8 cellular contexts compared by ENCODE assay signal in genomic region chr2:241702155-241702404, GRCh38. TPM values are rescaled to one million over a fixed set of nuclear protein-coding genes. Genes with fewer than 3 reads are reported as not detected.
DNase-seq lines count a peak whose midpoint lies in the region; ATAC-seq and TF ChIP-seq lines count a peak whose summit lies in the region.

No MANE protein-coding gene starts in this region.

- ATAC-seq in GM19035 (IDR thresholded peaks at IDR 0.05; ENCODE audit: unreplicated experiment) (no peak), HG02588 (IDR thresholded peaks at IDR 0.05; ENCODE audit: unreplicated experiment) (no peak)

- DNase-seq in AG10803 (ENCODE audit: low read depth) (no peak), activated T-cell treated with anti-CD3 and anti-CD28 coated beads for 48 hours (ENCODE audit: low read depth) (peak; percentile 83), glutamatergic neuron (peak; percentile 89), DMS53 (lab: John Stamatoyannopoulos, UW) (no peak)
- peak; percentile 69 to 88 (median 80) for DNase-seq in stimulated activated CD4-positive, alpha-beta T cell treated with anti-CD3 and anti-CD28 coated beads, Interleukin-1b, Interleukin-23, amount 100 ng/mL, for 24 hours (ENCODE audit: low read depth in 4 of 4, low spot score in 1 of 4)

- no peak for TF ChIP-seq CTCF in AG10803 (conservative IDR thresholded peaks at IDR 0.05; ENCODE audit: low read length)
- no peak for TF ChIP-seq CTCF in glutamatergic neuron (IDR thresholded peaks at IDR 0.05; ENCODE audit: partially characterized antibody, unreplicated experiment)

- H3K36me3 ChIP-seq in HUES6 (ENCODE audit: control insufficient read depth, insufficient read depth, low read length): peaks cover 29% of the 10 kb centered on the region

- H3K27me3 Mint-ChIP-seq in glutamatergic neuron (ENCODE audit: unreplicated experiment): peaks cover 5% of the 10 kb centered on the region

- no peaks in the 10 kb centered on the region for H3K9me3 ChIP-seq in HUES6 (ENCODE audit: control insufficient read depth, insufficient read depth, low read depth, low read length)

- H3K9me3 Mint-ChIP-seq in glutamatergic neuron (ENCODE audit: unreplicated experiment): peaks cover 10% of the 10 kb centered on the region

- peak overlapping the region; percentile 95; the same call in 1 of the 2 replicates for H3K27ac ChIP-seq in HUES6 (ENCODE audit: low read depth, low read length)

- H3K4me1 Mint-ChIP-seq in glutamatergic neuron (ENCODE audit: low read depth, unreplicated experiment): peaks cover 4% of the 10 kb centered on the region

- H3K4me1 ChIP-seq in HUES6 (ENCODE audit: control insufficient read depth, insufficient read depth, low read length): no peaks in the 10 kb centered on the region

- H3K36me3 Mint-ChIP-seq in glutamatergic neuron (ENCODE audit: unreplicated experiment): peaks cover 7% of the 10 kb centered on the region

- H3K4me3 ChIP-seq in AG10803 (ENCODE audit: low read length): peak overlapping the region; percentile 46
- peak overlapping the region; percentile 94 for H3K4me3 ChIP-seq in HUES6 (ENCODE audit: low read depth, low read length)

- H3K9ac ChIP-seq in HUES6 (ENCODE audit: low read length): no peak overlapping the region

- H3K4me3 Mint-ChIP-seq in glutamatergic neuron (ENCODE audit: unreplicated experiment): no peak overlapping the region

- no peak overlapping the region for H3K27ac Mint-ChIP-seq in glutamatergic neuron (ENCODE audit: unreplicated experiment)

- no peaks in the 10 kb centered on the region for H3K27me3 ChIP-seq in HUES6 (ENCODE audit: control insufficient read depth, insufficient read depth, low read length)

RNA-seq across cellular contexts. Expression of gene ING5, which starts 0.2 kb away (rescaled TPM):
- total RNA-seq in glutamatergic neuron (ENCODE audit: unreplicated experiment): 38.3 TPM

RNA-seq across cellular contexts. Expression of gene DTYMK, which starts 15.5 kb away (rescaled TPM):
- total RNA-seq in glutamatergic neuron (ENCODE audit: unreplicated experiment): 32.8 TPM

RNA-seq across cellular contexts. Expression of gene D2HGDH, which starts 32.4 kb away (rescaled TPM):
- 12.5 TPM for total RNA-seq in glutamatergic neuron (ENCODE audit: unreplicated experiment)

Comparison
In these comparisons a context has a peak if more than half of its experiments do, and no peak if none do; other contexts are left out.
1. DNase-seq: peak in activated T-cell treated with anti-CD3 and anti-CD28 coated beads for 48 hours (single experiment), glutamatergic neuron (single experiment) and stimulated activated CD4-positive, alpha-beta T cell treated with anti-CD3 and anti-CD28 coated beads, Interleukin-1b, Interleukin-23, amount 100 ng/mL, for 24 hours (4 of 4); none in AG10803 (single experiment) and DMS53 (single experiment).